31 cellular contexts compared by ENCODE assay signal in the genomic region with DNA sequence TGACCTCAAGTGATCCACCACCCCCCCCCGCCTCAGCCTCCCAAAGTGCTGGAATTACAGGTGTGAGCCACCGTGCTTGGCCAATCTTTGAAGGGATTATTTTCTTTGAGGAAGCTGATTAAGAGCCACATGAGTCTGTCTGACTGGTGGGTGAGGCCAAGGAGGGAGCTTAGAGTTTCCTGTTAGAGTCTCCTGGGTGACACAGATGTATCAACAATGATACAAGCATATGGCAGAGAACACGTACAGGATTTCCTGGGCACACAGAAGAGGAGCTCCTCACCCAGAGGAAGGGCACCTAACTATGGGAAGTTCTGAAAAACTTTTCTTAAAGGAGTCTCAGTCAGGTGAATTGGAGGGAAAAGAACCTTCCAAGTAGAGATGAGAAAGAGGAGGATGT.
A peak's percentile ranks its signal among the peaks of the same experiment; 100 is the strongest.
DNase-seq lines count a peak whose midpoint lies in the region; ATAC-seq and TF ChIP-seq lines count a peak whose summit lies in the region.
"Had no signal": no experiment of that assay in that cellular context is flagged by ENCODE, and none has a peak within 500 bp of the region (broad histone marks: within the 10 kb centered on the region; RNA-seq: fewer than 3 reads in every experiment).

No MANE protein-coding gene starts in this region.

- peaks cover 2% of the 10 kb centered on the region for H3K27me3 Mint-ChIP-seq in activated naive CD4-positive, alpha-beta T cell treated with anti-CD3 and anti-CD28 coated beads for 36 hours (ENCODE audit: low read depth)

- H3K27ac Mint-ChIP-seq in activated naive CD4-positive, alpha-beta T cell treated with anti-CD3 and anti-CD28 coated beads for 36 hours: no peak overlapping the region
- peak overlapping the region; percentile 27 for H3K27ac Mint-ChIP-seq in stimulated activated effector memory CD8-positive, alpha-beta T cell treated with anti-CD3 and anti-CD28 coated beads, Interleukin-12 subunit alpha, Interleukin-12 subunit beta, amount 100 ng/mL, for 72 hours
- H3K27ac Mint-ChIP-seq: activated naive CD8-positive, alpha-beta T cell; mesothelial cell of epicardium had no signal

- no peaks in the 10 kb centered on the region for H3K9me3 Mint-ChIP-seq in activated naive CD4-positive, alpha-beta T cell treated with anti-CD3 and anti-CD28 coated beads for 36 hours
- H3K9me3 Mint-ChIP-seq in stimulated activated effector memory CD8-positive, alpha-beta T cell treated with anti-CD3 and anti-CD28 coated beads, Interleukin-12 subunit alpha, Interleukin-12 subunit beta, amount 100 ng/mL, for 72 hours: no peaks in the 10 kb centered on the region
- H3K9me3 Mint-ChIP-seq: mesothelial cell of epicardium had no signal

- ATAC-seq in stimulated activated effector memory CD8-positive, alpha-beta T cell treated with anti-CD3 and anti-CD28 coated beads, Interleukin-12 subunit alpha, Interleukin-12 subunit beta, amount 100 ng/mL, for 72 hours: peak; percentile 31
- no peak for ATAC-seq in HG02798 (IDR thresholded peaks at IDR 0.05; ENCODE audit: poor library complexity, unreplicated experiment)
- ATAC-seq: A549, right cardiac atrium had no signal

- no peak for TF ChIP-seq CTCF in choroid plexus epithelial cell (conservative IDR thresholded peaks at IDR 0.05; ENCODE audit: low read depth, low read length)

- H3K4me3 Mint-ChIP-seq in activated naive CD4-positive, alpha-beta T cell treated with anti-CD3 and anti-CD28 coated beads for 36 hours: no peak overlapping the region
- H3K4me3 Mint-ChIP-seq in stimulated activated effector memory CD8-positive, alpha-beta T cell treated with anti-CD3 and anti-CD28 coated beads, Interleukin-12 subunit alpha, Interleukin-12 subunit beta, amount 100 ng/mL, for 72 hours: no peak overlapping the region
- H3K4me3 Mint-ChIP-seq: activated naive CD8-positive, alpha-beta T cell; mesothelial cell of epicardium had no signal

- intact Hi-C loops in activated naive CD4-positive, alpha-beta T cell treated with anti-CD3 and anti-CD28 coated beads for 36 hours (cut with micrococcal nuclease): loop anchor here (10.0 kb wide), 1 partner anchor 746 kb away; no protein-coding TSS in a partner anchor

- H3K4me1 Mint-ChIP-seq in activated naive CD4-positive, alpha-beta T cell treated with anti-CD3 and anti-CD28 coated beads for 36 hours (ENCODE audit: low read depth): peaks cover 3% of the 10 kb centered on the region
- peaks cover 11% of the 10 kb centered on the region for H3K4me1 Mint-ChIP-seq in stimulated activated effector memory CD8-positive, alpha-beta T cell treated with anti-CD3 and anti-CD28 coated beads, Interleukin-12 subunit alpha, Interleukin-12 subunit beta, amount 100 ng/mL, for 72 hours
- H3K4me1 Mint-ChIP-seq: mesothelial cell of epicardium had no signal

- no peaks in the 10 kb centered on the region for H3K36me3 Mint-ChIP-seq in activated naive CD4-positive, alpha-beta T cell treated with anti-CD3 and anti-CD28 coated beads for 36 hours (ENCODE audit: low read depth)
- H3K36me3 Mint-ChIP-seq in stimulated activated effector memory CD8-positive, alpha-beta T cell treated with anti-CD3 and anti-CD28 coated beads, Interleukin-12 subunit alpha, Interleukin-12 subunit beta, amount 100 ng/mL, for 72 hours: no peaks in the 10 kb centered on the region
- H3K36me3 Mint-ChIP-seq: activated naive CD8-positive, alpha-beta T cell; mesothelial cell of epicardium had no signal

- H3K4me3 ChIP-seq in choroid plexus epithelial cell (ENCODE audit: low read depth, low read length): no peak overlapping the region
- H3K4me3 ChIP-seq: A549, cardiac muscle cell, coronary artery, smooth muscle cell, thyroid gland had no signal

- CTCF ChIA-PET in activated naive CD4-positive, alpha-beta T cell treated with anti-CD3 and anti-CD28 coated beads for 36 hours (lab: Charles Lee): interaction anchor here (0.6 to 6.7 kb wide), 2 partner anchors 24 to 125 kb away, joined by 3 to 168 read pairs; no protein-coding TSS in a partner anchor

- DNase-seq in activated naive CD4-positive, alpha-beta T cell treated with anti-CD3 and anti-CD28 coated beads for 36 hours: peak; percentile 12
- no peak for DNase-seq in activated naive CD4-positive, alpha-beta T cell treated with anti-CD3 and anti-CD28 coated beads, Interleukin-2, amount 50 U/mL, for 16 hours
- peak; percentile 72 for DNase-seq in NCI-H82 (lab: John Stamatoyannopoulos, UW)
- peak; percentile 3 for DNase-seq in choroid plexus epithelial cell (ENCODE audit: low read depth)
- DNase-seq in stimulated activated effector memory CD8-positive, alpha-beta T cell treated with anti-CD3 and anti-CD28 coated beads, Interleukin-12 subunit alpha, Interleukin-12 subunit beta, amount 100 ng/mL, for 72 hours (ENCODE audit: low spot score in 2 of 2): no peak
- no peak for DNase-seq in stimulated activated CD4-positive, alpha-beta T cell treated with anti-CD3 and anti-CD28 coated beads, Interleukin-2, amount 100 ng/mL, for 48 hours
- DNase-seq in NCI-H187 (lab: John Stamatoyannopoulos, UW): no peak
- DNase-seq: activated CD4-positive, alpha-beta T cell treated with anti-CD3 and anti-CD28 coated beads for 1 hour; activated CD8-positive, alpha-beta memory T cell treated with anti-CD3 and anti-CD28 coated beads for 24 hours; activated T-cell treated with anti-CD3 and anti-CD28 coated beads for 4 hours; anterior cingulate cortex; DMS153; effector memory CD4-positive, alpha-beta T cell; foreskin fibroblast; H7; Kasumi-1; kidney; MV-4-11; NCI-H1436 treated with DMSO at 0.1 percent for 48 hours; NCI-H446 treated with DMSO at 0.1 percent for 48 hours; OCI-M1; right cardiac atrium; SK-N-SH; thyroid gland had no signal

Comparison
In these comparisons a context has a peak if more than half of its experiments do, and no peak if none do; other contexts are left out.
1. DNase-seq: peak in activated naive CD4-positive, alpha-beta T cell treated with anti-CD3 and anti-CD28 coated beads for 36 hours (single experiment), NCI-H82 (single experiment) and choroid plexus epithelial cell (single experiment); none in activated naive CD4-positive, alpha-beta T cell treated with anti-CD3 and anti-CD28 coated beads, Interleukin-2, amount 50 U/mL, for 16 hours (single experiment), stimulated activated effector memory CD8-positive, alpha-beta T cell treated with anti-CD3 and anti-CD28 coated beads, Interleukin-12 subunit alpha, Interleukin-12 subunit beta, amount 100 ng/mL, for 72 hours (0 of 2), stimulated activated CD4-positive, alpha-beta T cell treated with anti-CD3 and anti-CD28 coated beads, Interleukin-2, amount 100 ng/mL, for 48 hours (0 of 2) and NCI-H187 (0 of 2).